In genomic region chr4:173448919-173449641, GRCh38 we compare ENCODE assay signal across 11 cellular contexts. TPM values are rescaled to one million over a fixed set of nuclear protein-coding genes. Genes with fewer than 3 reads are reported as not detected.
A peak's percentile ranks its signal among the peaks of the same experiment; 100 is the strongest.
DNase-seq lines count a peak whose midpoint lies in the region; TF ChIP-seq lines count a peak whose summit lies in the region.
"Had no signal": no experiment of that assay in that cellular context is flagged by ENCODE, and none has a peak within 500 bp of the region (broad histone marks: within the 10 kb centered on the region; RNA-seq: fewer than 3 reads in every experiment).

No MANE protein-coding gene starts in this region.

- H3K27me3 ChIP-seq in left ventricle myocardium inferior (ENCODE audit: low read depth): no peaks in the 10 kb centered on the region
- no peaks in the 10 kb centered on the region for H3K27me3 ChIP-seq in breast epithelium

- no peak overlapping the region for H3K4me3 ChIP-seq in HEK293 (ENCODE audit: low read depth, low read length)
- H3K4me3 ChIP-seq in left ventricle myocardium inferior: peak overlapping the region; percentile 9
- H3K4me3 ChIP-seq in breast epithelium: no peak overlapping the region

- CTCF ChIA-PET in HEK293 (lab: Yijun Ruan, JAX): interaction anchor here (0.7 to 0.9 kb wide), 3 partner anchors 92 to 177 kb away, joined by 3 to 6 read pairs (median 4); no protein-coding TSS in a partner anchor

- H3K9me3 ChIP-seq in HEK293 (ENCODE audit: control insufficient read depth, insufficient read depth, low read depth, low read length): no peaks in the 10 kb centered on the region
- H3K9me3 ChIP-seq in left ventricle myocardium inferior (replicated peaks): no peaks in the 10 kb centered on the region
- no peaks in the 10 kb centered on the region for H3K9me3 ChIP-seq in breast epithelium

- in situ Hi-C loops in GM13976 (cut with MboI; ENCODE audit: low sequenced_read_pairs, unreplicated experiment): no loop called here

- POLR2A ChIA-PET in HEK293 (lab: Yijun Ruan, JAX): interaction anchor here (0.7 kb wide), 1 partner anchor 53 kb away, joined by 3 read pairs; no protein-coding TSS in a partner anchor

- H3K27ac ChIP-seq in HEK293 (ENCODE audit: extremely low read depth, low read depth, low read length): no peak overlapping the region
- peak overlapping the region; percentile 75 for H3K27ac ChIP-seq in left ventricle myocardium inferior (replicated peaks)
- no peak overlapping the region for H3K27ac ChIP-seq in breast epithelium

- H3K4me1 ChIP-seq in HEK293 (ENCODE audit: control insufficient read depth, insufficient read depth, low read length) (no peaks in the 10 kb centered on the region), left ventricle myocardium inferior (peaks cover 28% of the 10 kb centered on the region), breast epithelium (no peaks in the 10 kb centered on the region)

- intact Hi-C loops in left ventricle myocardium inferior (cut with micrococcal nuclease): no loop called here
- intact Hi-C loops in breast epithelium (cut with DNase I; ENCODE audit: low total_unique reads): no loop called here

- H3K36me3 ChIP-seq in HEK293 (ENCODE audit: control insufficient read depth in 2 of 2, insufficient read depth in 1 of 2, low read length in 2 of 2) (no peaks in the 10 kb centered on the region), left ventricle myocardium inferior (peaks cover 4% of the 10 kb centered on the region), breast epithelium (no peaks in the 10 kb centered on the region)

- DNase-seq in GM13976 (ENCODE audit: low spot score) (peak; percentile 32), NCI-H2171 treated with DMSO at 0.1 percent for 48 hours (lab: John Stamatoyannopoulos, UW) (peak; percentile 74), left ventricle myocardium inferior (peak; percentile 24), mucosa of gallbladder (ENCODE audit: low spot score) (no peak), breast epithelium (ENCODE audit: low spot score in 2 of 2) (no peak), SKM-1 (lab: John Stamatoyannopoulos, UW; ENCODE audit: unreplicated experiment) (no peak), HuH-7.5 (ENCODE audit: low spot score) (no peak)
- DNase-seq: stimulated activated CD4-positive, alpha-beta T cell treated with anti-CD3 and anti-CD28 coated beads, Interleukin-2, amount 100 ng/mL, for 24 hours had no signal

- TF ChIP-seq CTCF in GM13976 (IDR thresholded peaks at IDR 0.05; ENCODE audit: borderline replicate concordance, control extremely low read depth, extremely low read depth, insufficient read depth, missing control alignments) (no peak), HEK293 (tag by site-specific recombination; IDR thresholded peaks at IDR 0.05) (no peak), left ventricle myocardium inferior (IDR thresholded peaks at IDR 0.05; ENCODE audit: borderline replicate concordance) (no peak), breast epithelium (IDR thresholded peaks at IDR 0.05) (no peak)

- no peak for TF ChIP-seq POLR2A in breast epithelium (IDR thresholded peaks at IDR 0.05)

TF ChIP-seq in HEK293, 187 proteins besides CTCF, POLR2A, EP300 and RAD21:
- TF ChIP-seq PRDM2 (tag by site-specific recombination; IDR thresholded peaks at IDR 0.05; ENCODE audit: borderline replicate concordance) (no peak), ZNF335 (tag by site-specific recombination; conservative IDR thresholded peaks at IDR 0.05) (peak; percentile 38), BCL11B (tag by site-specific recombination; IDR thresholded peaks at IDR 0.05; ENCODE audit: low read depth) (no peak), ZNF843 (tag by site-specific recombination; IDR thresholded peaks at IDR 0.05) (peak; percentile 51; the same call in 1 of the 2 replicates), ZNF350 (tag by site-specific recombination; IDR thresholded peaks at IDR 0.05) (no peak), ZNF280C (tag by site-specific recombination; IDR thresholded peaks at IDR 0.05) (no peak), ZNF600 (tag by site-specific recombination; IDR thresholded peaks at IDR 0.05) (no peak), ELK4 (IDR thresholded peaks at IDR 0.05; ENCODE audit: borderline replicate concordance, low read depth, low read length) (no peak), ZNF426 (tag by site-specific recombination; IDR thresholded peaks at IDR 0.05) (no peak), FEZF1 (tag by site-specific recombination; IDR thresholded peaks at IDR 0.05) (peak; percentile 35), ZNF501 (tag by site-specific recombination; IDR thresholded peaks at IDR 0.05) (no peak), ZBTB17 (tag by site-specific recombination; IDR thresholded peaks at IDR 0.05) (no peak)
TF ChIP-seq in HEK293: peak in this region for 3.

RNA-seq across cellular contexts. Expression of gene SCRG1, which starts 50.2 kb away (rescaled TPM):
- total RNA-seq in left ventricle myocardium inferior (0.41 TPM), mucosa of gallbladder (8.4 TPM), breast epithelium (1 to 10 TPM in 1 of 3 donors, under 1 TPM in 2; under 0.01 to 4.0 (median 0.48) TPM)
- total RNA-seq: Daoy; T-helper 1 cell treated with Interleukin-12 subunit alpha and Interleukin-12 subunit beta and Interleukin-4 antibody, amounts not matched to agents 30 ng/mL and 1 ng/mL, for 36 hours had no signal

Comparison
In these comparisons a context has a peak if more than half of its experiments do, and no peak if none do; other contexts are left out.
1. DNase-seq: peak in GM13976 (single experiment), NCI-H2171 treated with DMSO at 0.1 percent for 48 hours (single experiment) and left ventricle myocardium inferior (single experiment); none in mucosa of gallbladder (single experiment), breast epithelium (0 of 2), SKM-1 (single experiment) and HuH-7.5 (single experiment).